8 cellular contexts compared by ENCODE assay signal in genomic region chr22:19085233-19086043, GRCh38. TPM values are rescaled to one million over a fixed set of nuclear protein-coding genes. Genes with fewer than 3 reads are reported as not detected.
DNase-seq lines count a peak whose midpoint lies in the region; ATAC-seq and TF ChIP-seq lines count a peak whose summit lies in the region.

No MANE protein-coding gene starts in this region.

- peak overlapping the region; percentile 6 to 51 (median 28) for H3K27ac ChIP-seq in esophagus squamous epithelium
- no peak overlapping the region for H3K27ac ChIP-seq in coronary artery

- H3K27me3 ChIP-seq in esophagus squamous epithelium = no peaks in the 10 kb centered on the region

- H3K36me3 ChIP-seq in esophagus squamous epithelium = peaks cover under 1 to 80% (median 11%) of the 10 kb centered on the region in 3 donors

- H3K36me3 Mint-ChIP-seq in osteocyte (ENCODE audit: unreplicated experiment) = peaks cover 13% of the 10 kb centered on the region

- no peak overlapping the region for H3K4me3 ChIP-seq in esophagus squamous epithelium
- no peak overlapping the region for H3K4me3 ChIP-seq in coronary artery

- H3K4me1 ChIP-seq in esophagus squamous epithelium = peaks cover 13 to 33% (median 16%) of the 10 kb centered on the region in 3 donors

- H3K4me3 Mint-ChIP-seq in osteocyte (ENCODE audit: unreplicated experiment) = no peak overlapping the region

- peaks cover 25% of the 10 kb centered on the region for H3K4me1 Mint-ChIP-seq in osteocyte (ENCODE audit: unreplicated experiment)

- peak; percentile 58 for ATAC-seq in HG02642 (IDR thresholded peaks at IDR 0.05; ENCODE audit: poor library complexity, unreplicated experiment)

- 11 to 24% methylated on average over 1 of the region's 1 CpG for WGBS in esophagus squamous epithelium, 2 donors

- no peaks in the 10 kb centered on the region for H3K9me3 Mint-ChIP-seq in osteocyte (ENCODE audit: unreplicated experiment)

- TF ChIP-seq POLR2A in esophagus squamous epithelium (IDR thresholded peaks at IDR 0.05) = no peak

- H3K27ac Mint-ChIP-seq in osteocyte (ENCODE audit: unreplicated experiment) = peak overlapping the region; percentile 69

- TF ChIP-seq CTCF in esophagus squamous epithelium (IDR thresholded peaks at IDR 0.05) (peak in 2 of 6 experiments; percentile 10 to 33), osteocyte (IDR thresholded peaks at IDR 0.05) (peak; percentile 62), coronary artery (IDR thresholded peaks at IDR 0.05) (no peak)

- H3K27me3 Mint-ChIP-seq in osteocyte (ENCODE audit: unreplicated experiment) = no peaks in the 10 kb centered on the region

- no peaks in the 10 kb centered on the region for H3K9me3 ChIP-seq in esophagus squamous epithelium

- intact Hi-C loops in esophagus squamous epithelium (cut with DNase I) = no loop called here

- DNase-seq in ELR (ENCODE audit: low read depth) (peak; percentile 52), OCI-M1 (lab: John Stamatoyannopoulos, UW) (peak; percentile 64), esophagus squamous epithelium (lab: John Stamatoyannopoulos, UW) (no peak), osteocyte (ENCODE audit: extremely low spot score, unreplicated experiment) (no peak), coronary artery (ENCODE audit: low spot score) (no peak), mesenteric fat pad (ENCODE audit: low spot score) (no peak), nucleus accumbens (lab: John Stamatoyannopoulos, UW) (no peak)

RNA-seq across cellular contexts. Expression of gene DGCR2, which starts 36.8 kb away (rescaled TPM):
- total RNA-seq in esophagus squamous epithelium = 10 to 100 TPM; 42.5 to 75.2 (median 50.8) TPM
- total RNA-seq in osteocyte = 64.4 and 66.3 TPM in 2 replicates
- total RNA-seq in mesenteric fat pad = 30.2 TPM

RNA-seq across cellular contexts. Expression of gene TSSK2, which starts 45.7 kb away (rescaled TPM):
- total RNA-seq in esophagus squamous epithelium = under 1 TPM in 1 of 4 donors, not detected in 3; 0.18 TPM
- total RNA-seq in osteocyte = not detected in 2 replicates
- total RNA-seq in mesenteric fat pad = not detected

RNA-seq across cellular contexts. Expression of gene ESS2, which starts 59.0 kb away (rescaled TPM):
- total RNA-seq in esophagus squamous epithelium (10 to 100 TPM in 2 of 4 donors, 1 to 10 TPM in 2; 7.8 to 12.4 (median 10.4) TPM), osteocyte (21.6 TPM in 2 replicates), mesenteric fat pad (10.9 TPM)

Comparison
In these comparisons a context has a peak if more than half of its experiments do, and no peak if none do; other contexts are left out.
1. DNase-seq: peak in ELR (single experiment) and OCI-M1 (single experiment); none in esophagus squamous epithelium (single experiment), osteocyte (single experiment), coronary artery (single experiment), mesenteric fat pad (single experiment) and nucleus accumbens (0 of 56).
2. H3K27ac ChIP-seq: peak in esophagus squamous epithelium (4 of 4); none in coronary artery (0 of 2).